15 cellular contexts compared by ENCODE assay signal in genomic region chr5:129977810-129978209, GRCh38.
A peak's percentile ranks its signal among the peaks of the same experiment; 100 is the strongest.
DNase-seq lines count a peak whose midpoint lies in the region; ATAC-seq, FAIRE-seq and TF ChIP-seq lines count a peak whose summit lies in the region.
"Had no signal": no experiment of that assay in that cellular context is flagged by ENCODE, and none has a peak within 500 bp of the region (broad histone marks: within the 10 kb centered on the region; RNA-seq: fewer than 3 reads in every experiment).

No MANE protein-coding gene starts in this region.

- no peaks in the 10 kb centered on the region; the same call in 1 of the 2 replicates for H4K20me1 ChIP-seq in MM.1S (ENCODE audit: insufficient read depth, low read length)

- CTCF ChIA-PET in Calu3 (lab: Charles Lee), result interaction anchor here (1.0 kb wide), 1 partner anchor 13 kb away, joined by 3 read pairs; no protein-coding TSS in a partner anchor
- CTCF ChIA-PET in activated naive CD4-positive, alpha-beta T cell treated with anti-CD3 and anti-CD28 coated beads, Interleukin-2, amount 10 ng/mL, durations not matched to agents 7 days and 5 days (lab: Charles Lee), result no interaction called here

- H3K4me3 ChIP-seq in MM.1S (ENCODE audit: low read length), result no peak overlapping the region

- no peaks in the 10 kb centered on the region for H3K79me2 ChIP-seq in MM.1S (ENCODE audit: low read length)

- DNase-seq in MM.1S, result peak; percentile 49
- no peak for DNase-seq in D721Med (ENCODE audit: insufficient read length, low spot score)
- DNase-seq in GDM1 (lab: John Stamatoyannopoulos, UW), result no peak
- no peak for DNase-seq in Calu3
- DNase-seq in activated naive CD4-positive, alpha-beta T cell treated with anti-CD3 and anti-CD28 coated beads, Interleukin-2, amount 10 ng/mL, durations not matched to agents 7 days and 5 days, result no peak
- DNase-seq: activated CD4-positive, alpha-beta T cell treated with anti-CD3 and anti-CD28 coated beads for 36 hours; activated naive CD8-positive, alpha-beta T cell treated with anti-CD3 and anti-CD28 coated beads, Interleukin-2, amount 10 ng/mL, durations not matched to agents 7 days and 5 days; activated T-cell treated with anti-CD3 and anti-CD28 coated beads for 4 hours; foreskin fibroblast; naive B cell had no signal

- no peak for TF ChIP-seq CTCF in MM.1S (IDR thresholded peaks at IDR 0.05; ENCODE audit: low read length)
- TF ChIP-seq CTCF in D721Med (IDR thresholded peaks at IDR 0.05; ENCODE audit: insufficient read depth, missing control alignments), result no peak
- TF ChIP-seq CTCF in Calu3 (IDR thresholded peaks at IDR 0.05; ENCODE audit: unreplicated experiment), result no peak

- peaks cover 4% of the 10 kb centered on the region for H3K9me3 Mint-ChIP-seq in Calu3 (ENCODE audit: low read depth, unreplicated experiment)
- no peaks in the 10 kb centered on the region for H3K9me3 Mint-ChIP-seq in activated naive CD4-positive, alpha-beta T cell treated with anti-CD3 and anti-CD28 coated beads, Interleukin-2, amount 10 ng/mL, durations not matched to agents 7 days and 5 days
- H3K9me3 Mint-ChIP-seq: T-helper 2 cell treated with Interferon-gamma antibody and Interleukin-4, amounts not matched to agents 5 μg/mL and 100 μg/mL, for 36 hours had no signal

- ATAC-seq in GM18873 (IDR thresholded peaks at IDR 0.05; ENCODE audit: low FRiP score, unreplicated experiment) (peak; percentile 66), GM21526 (IDR thresholded peaks at IDR 0.05; ENCODE audit: low FRiP score, unreplicated experiment) (peak; percentile 65), HG03066 (IDR thresholded peaks at IDR 0.05; ENCODE audit: low read depth, unreplicated experiment) (peak; percentile 72)
- ATAC-seq: activated CD4-positive, alpha-beta T cell treated with anti-CD3 and anti-CD28 coated beads for 36 hours; Right ventricle myocardium inferior had no signal

- H3K9ac ChIP-seq in MM.1S (ENCODE audit: low read length), result no peak overlapping the region

- no peaks in the 10 kb centered on the region for H3K27me3 ChIP-seq in MM.1S (replicated peaks; ENCODE audit: insufficient read depth, low read length)

- no peak overlapping the region for H3K27ac ChIP-seq in MM.1S (ENCODE audit: low read length)

- peaks cover 9% of the 10 kb centered on the region for H3K4me1 ChIP-seq in MM.1S (ENCODE audit: low read length)

- H3K9me3 ChIP-seq in MM.1S (replicated peaks; ENCODE audit: insufficient read depth, low read length), result no peaks in the 10 kb centered on the region

- H3K36me3 Mint-ChIP-seq in Calu3 (ENCODE audit: insufficient read depth, unreplicated experiment), result no peaks in the 10 kb centered on the region
- H3K36me3 Mint-ChIP-seq in activated naive CD4-positive, alpha-beta T cell treated with anti-CD3 and anti-CD28 coated beads, Interleukin-2, amount 10 ng/mL, durations not matched to agents 7 days and 5 days, result no peaks in the 10 kb centered on the region
- H3K36me3 Mint-ChIP-seq: activated naive CD8-positive, alpha-beta T cell treated with anti-CD3 and anti-CD28 coated beads, Interleukin-2, amount 10 ng/mL, durations not matched to agents 7 days and 5 days; naive B cell had no signal

- H3K9me2 ChIP-seq in MM.1S (replicated peaks; ENCODE audit: insufficient read depth, low read length), result no peaks in the 10 kb centered on the region

- H3K27ac Mint-ChIP-seq in Calu3 (ENCODE audit: unreplicated experiment), result no peak overlapping the region
- no peak overlapping the region for H3K27ac Mint-ChIP-seq in activated naive CD4-positive, alpha-beta T cell treated with anti-CD3 and anti-CD28 coated beads, Interleukin-2, amount 10 ng/mL, durations not matched to agents 7 days and 5 days
- H3K27ac Mint-ChIP-seq: activated CD4-positive, alpha-beta T cell treated with anti-CD3 and anti-CD28 coated beads for 36 hours; activated naive CD8-positive, alpha-beta T cell treated with anti-CD3 and anti-CD28 coated beads, Interleukin-2, amount 10 ng/mL, durations not matched to agents 7 days and 5 days; naive B cell; T-helper 2 cell treated with Interferon-gamma antibody and Interleukin-4, amounts not matched to agents 5 μg/mL and 100 μg/mL, for 36 hours had no signal

- H3K27me3 Mint-ChIP-seq in Calu3 (ENCODE audit: unreplicated experiment), result no peaks in the 10 kb centered on the region
- no peaks in the 10 kb centered on the region for H3K27me3 Mint-ChIP-seq in activated naive CD4-positive, alpha-beta T cell treated with anti-CD3 and anti-CD28 coated beads, Interleukin-2, amount 10 ng/mL, durations not matched to agents 7 days and 5 days
- H3K27me3 Mint-ChIP-seq: activated naive CD8-positive, alpha-beta T cell treated with anti-CD3 and anti-CD28 coated beads, Interleukin-2, amount 10 ng/mL, durations not matched to agents 7 days and 5 days; naive B cell had no signal

- H2AFZ ChIP-seq in MM.1S (ENCODE audit: low read length), result no peak overlapping the region

- no peaks in the 10 kb centered on the region for H3K4me1 Mint-ChIP-seq in Calu3 (ENCODE audit: low read depth, unreplicated experiment)
- H3K4me1 Mint-ChIP-seq in activated naive CD4-positive, alpha-beta T cell treated with anti-CD3 and anti-CD28 coated beads, Interleukin-2, amount 10 ng/mL, durations not matched to agents 7 days and 5 days, result no peaks in the 10 kb centered on the region
- H3K4me1 Mint-ChIP-seq: activated CD4-positive, alpha-beta T cell treated with anti-CD3 and anti-CD28 coated beads for 36 hours; activated naive CD8-positive, alpha-beta T cell treated with anti-CD3 and anti-CD28 coated beads, Interleukin-2, amount 10 ng/mL, durations not matched to agents 7 days and 5 days; naive B cell had no signal

- no TSS peak for BruUV-seq in Calu3 (replicated peaks; lab: Mats Ljungman, UMichigan)

- H3K36me3 ChIP-seq in MM.1S (replicated peaks; ENCODE audit: insufficient read depth, low read length), result no peaks in the 10 kb centered on the region

- no peak for FAIRE-seq in D721Med (lab: Jason Lieb, UNC)

- H3K4me2 ChIP-seq in MM.1S (ENCODE audit: low read depth, low read length), result no peak overlapping the region

- H3F3A ChIP-seq in MM.1S (ENCODE audit: insufficient read depth, low read length), result peaks cover 6% of the 10 kb centered on the region

- H3K4me3 Mint-ChIP-seq in Calu3 (ENCODE audit: low read depth, unreplicated experiment), result no peak overlapping the region
- no peak overlapping the region for H3K4me3 Mint-ChIP-seq in activated naive CD4-positive, alpha-beta T cell treated with anti-CD3 and anti-CD28 coated beads, Interleukin-2, amount 10 ng/mL, durations not matched to agents 7 days and 5 days
- H3K4me3 Mint-ChIP-seq: activated CD4-positive, alpha-beta T cell treated with anti-CD3 and anti-CD28 coated beads for 36 hours; activated naive CD8-positive, alpha-beta T cell treated with anti-CD3 and anti-CD28 coated beads, Interleukin-2, amount 10 ng/mL, durations not matched to agents 7 days and 5 days; naive B cell; T-helper 2 cell treated with Interferon-gamma antibody and Interleukin-4, amounts not matched to agents 5 μg/mL and 100 μg/mL, for 36 hours had no signal

- intact Hi-C loops in Calu3 (cut with micrococcal nuclease; ENCODE audit: unreplicated experiment), result no loop called here
